In genomic region chr14:25180221-25180620, GRCh38 we compare ENCODE assay signal across 7 cellular contexts.
"Had no signal": no experiment of that assay in that cellular context is flagged by ENCODE, and none has a peak within 500 bp of the region (broad histone marks: within the 10 kb centered on the region; RNA-seq: fewer than 3 reads in every experiment).

No MANE protein-coding gene starts in this region.

- ATAC-seq: K562 had no signal

- DNase-seq: IMR-90, KBM-7, KG1 had no signal

- H3K9ac ChIP-seq: KMS-11 had no signal

- H3K4me3 ChIP-seq: K562 had no signal

- H3K4me2 ChIP-seq: KMS-11 had no signal

- H3K27ac ChIP-seq: HL-60, KMS-11 had no signal

- FAIRE-seq: HTR-8/SVneo, K562 had no signal
